ENCODE assay signal across 9 cellular contexts in genomic region chr15:65028338-65028737, GRCh38. TPM values are rescaled to one million over a fixed set of nuclear protein-coding genes. Genes with fewer than 3 reads are reported as not detected.
DNase-seq lines count a peak whose midpoint lies in the region; ATAC-seq and TF ChIP-seq lines count a peak whose summit lies in the region.
"Had no signal": no experiment of that assay in that cellular context is flagged by ENCODE, and none has a peak within 500 bp of the region (broad histone marks: within the 10 kb centered on the region; RNA-seq: fewer than 3 reads in every experiment).

No MANE protein-coding gene starts in this region.

- no peak overlapping the region for H2AFZ ChIP-seq in PC-3 (ENCODE audit: low read length)
- no peak overlapping the region for H2AFZ ChIP-seq in parathyroid adenoma

- peak overlapping the region; percentile 85 for H3K9ac ChIP-seq in PC-3 (ENCODE audit: low read length)
- H3K9ac ChIP-seq in parathyroid adenoma = no peak overlapping the region

- peak; percentile 8 for DNase-seq in G401 (ENCODE audit: low spot score)
- no peak for DNase-seq in PC-3
- DNase-seq in epithelial cell of esophagus (ENCODE audit: low read depth) = no peak
- no peak for DNase-seq in DMS 273 treated with DMSO at 0.1 percent for 48 hours (lab: John Stamatoyannopoulos, UW)
- DNase-seq in SW 1271 (lab: John Stamatoyannopoulos, UW) = no peak

- POLR2A ChIA-PET in PC-3 (lab: Charles Lee; ENCODE audit: unreplicated experiment) = no interaction called here

- no peaks in the 10 kb centered on the region for H3K27me3 ChIP-seq in PC-3 (ENCODE audit: low read length)
- no peaks in the 10 kb centered on the region for H3K27me3 ChIP-seq in parathyroid adenoma (ENCODE audit: control insufficient read depth, insufficient read depth, low read length)

- H3K79me2 ChIP-seq in PC-3 (ENCODE audit: low read length) = peaks cover 20% of the 10 kb centered on the region
- H3K79me2 ChIP-seq in parathyroid adenoma = no peaks in the 10 kb centered on the region

- peaks cover 4% of the 10 kb centered on the region; the same call in 1 of the 2 replicates for H3K36me3 ChIP-seq in PC-3 (ENCODE audit: low read depth, low read length)
- H3K36me3 ChIP-seq in parathyroid adenoma (ENCODE audit: control insufficient read depth, insufficient read depth, low read length) = no peaks in the 10 kb centered on the region

- ATAC-seq in PC-3 (no peak), HG02678 (IDR thresholded peaks at IDR 0.05; ENCODE audit: unreplicated experiment) (no peak), GM18502 (IDR thresholded peaks at IDR 0.05; ENCODE audit: poor library complexity, unreplicated experiment) (no peak)

- CTCF ChIA-PET in PC-3 (lab: Charles Lee) = no interaction called here

- H3F3A ChIP-seq in PC-3 (ENCODE audit: low read length, unreplicated experiment) = no peaks in the 10 kb centered on the region

- peak overlapping the region; percentile 82 for H3K4me2 ChIP-seq in PC-3 (ENCODE audit: low read length)
- H3K4me2 ChIP-seq in parathyroid adenoma (ENCODE audit: low read length) = peak overlapping the region; percentile 92

- H3K4me1 ChIP-seq in PC-3 (ENCODE audit: insufficient read depth, low read length) (peaks cover 11% of the 10 kb centered on the region; the same call in 1 of the 2 replicates), parathyroid adenoma (no peaks in the 10 kb centered on the region)

- H3K4me3 ChIP-seq in PC-3 (ENCODE audit: low read length) = peak overlapping the region; percentile 91
- peak overlapping the region; percentile 86 for H3K4me3 ChIP-seq in epithelial cell of esophagus (ENCODE audit: low read length)
- H3K4me3 ChIP-seq in parathyroid adenoma (ENCODE audit: low read depth, low read length) = peak overlapping the region; percentile 87

- H3K27ac ChIP-seq in PC-3 (ENCODE audit: low read length) = no peak overlapping the region
- no peak overlapping the region for H3K27ac ChIP-seq in parathyroid adenoma

- no peaks in the 10 kb centered on the region for H3K9me2 ChIP-seq in PC-3 (replicated peaks; ENCODE audit: low read length)

- BruUV-seq in PC-3 (replicated peaks; lab: Mats Ljungman, UMichigan) = TSS peak; percentile 42

- H4K20me1 ChIP-seq in PC-3 (ENCODE audit: low read length) = no peaks in the 10 kb centered on the region

- in situ Hi-C loops in G401 (cut with HindIII; ENCODE audit: low sequenced_read_pairs) = no loop called here

- H3K9me3 ChIP-seq in PC-3 (ENCODE audit: low read length) (no peaks in the 10 kb centered on the region), parathyroid adenoma (ENCODE audit: control insufficient read depth, low read length) (no peaks in the 10 kb centered on the region)

- intact Hi-C loops in PC-3 (cut with micrococcal nuclease) = loop anchor here (5.0 kb wide), 1 partner anchor 41 kb away; the partner anchor contains the start of gene SPG21

- TF ChIP-seq CTCF in PC-3 (conservative IDR thresholded peaks at IDR 0.05; ENCODE audit: low read depth, low read length) (no peak), epithelial cell of esophagus (IDR thresholded peaks at IDR 0.05; ENCODE audit: insufficient read depth, low read depth, low read length, missing control alignments) (no peak), parathyroid adenoma (IDR thresholded peaks at IDR 0.05) (no peak)

RNA-seq across cellular contexts. Expression of gene MTFMT, which starts 1.1 kb away (rescaled TPM):
- total RNA-seq in G401 (2014; rRNA removed; shearing (Covaris generic)) = 34.2 and 99.1 TPM in 2 replicates
- total RNA-seq in PC-3 (2014; rRNA removed) = 15.5 and 31.3 TPM in 2 replicates

RNA-seq across cellular contexts. Expression of gene SLC51B, which starts 16.8 kb away (rescaled TPM):
- total RNA-seq in G401 (2014; rRNA removed; shearing (Covaris generic)) = not detected in 2 replicates
- not detected in 2 replicates for total RNA-seq in PC-3 (2014; rRNA removed)
- total RNA-seq: T-helper 2 cell treated with Interferon-gamma antibody and Interleukin-4, amounts not matched to agents 100 ng/mL and 5 ng/mL, for 36 hours had no signal

RNA-seq across cellular contexts. Expression of gene SPG21, which starts 38.6 kb away (rescaled TPM):
- 111 and 115 TPM in 2 replicates for total RNA-seq in G401 (2014; rRNA removed; shearing (Covaris generic))
- total RNA-seq in PC-3 (2014; rRNA removed) = 53.0 and 53.8 TPM in 2 replicates

RNA-seq across cellular contexts. Expression of gene RASL12, which starts 39.5 kb away (rescaled TPM):
- total RNA-seq in G401 (2014; rRNA removed; shearing (Covaris generic)) = not detected in 2 replicates
- total RNA-seq in PC-3 (2014; rRNA removed) = not detected in 2 replicates
- total RNA-seq: T-helper 2 cell treated with Interferon-gamma antibody and Interleukin-4, amounts not matched to agents 100 ng/mL and 5 ng/mL, for 36 hours had no signal

RNA-seq across cellular contexts. Expression of gene KBTBD13, which starts 48.2 kb away (rescaled TPM):
- total RNA-seq in G401 (2014; rRNA removed; shearing (Covaris generic)) = 0.37 TPM in 1 of 2 replicates, not detected in the other
- not detected in 2 replicates for total RNA-seq in PC-3 (2014; rRNA removed)
- total RNA-seq: T-helper 2 cell treated with Interferon-gamma antibody and Interleukin-4, amounts not matched to agents 100 ng/mL and 5 ng/mL, for 36 hours had no signal
